ENCODE assay signal across 1 cellular context in the genomic region with DNA sequence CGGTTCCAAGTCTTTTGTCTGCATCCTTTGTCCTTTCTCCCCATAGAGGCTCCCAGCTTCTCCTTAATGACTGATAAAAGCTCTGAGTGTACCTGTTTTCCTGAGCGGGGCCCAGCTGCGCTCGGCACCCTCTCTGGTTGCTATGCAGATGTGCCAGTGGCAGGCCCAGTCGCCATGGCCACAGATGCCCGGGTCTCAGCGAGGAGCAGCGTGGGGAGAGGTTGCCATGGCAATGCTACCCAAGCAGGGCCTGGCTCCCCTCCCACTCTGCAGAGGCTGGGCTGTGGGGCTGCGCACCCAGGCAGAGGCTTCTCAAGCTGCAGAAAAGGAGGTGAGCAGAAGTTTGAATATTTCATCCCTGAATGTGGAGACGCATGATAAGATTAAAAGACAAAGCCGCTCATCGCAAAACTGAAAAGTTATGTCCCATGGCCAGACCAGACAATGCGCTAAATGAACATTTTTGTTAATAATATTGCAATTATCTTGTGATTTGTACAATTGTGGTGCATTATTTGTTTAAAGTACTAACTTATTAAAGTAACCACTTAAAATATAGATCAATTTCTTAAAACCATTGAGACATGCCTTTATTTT.
TF ChIP-seq lines count a peak whose summit lies in the region.

No MANE protein-coding gene starts in this region.

TF ChIP-seq in neural cell, 6 proteins besides CTCF, POLR2A, EP300 and RAD21 (continued from another document):
- TF ChIP-seq, protein P1, sequence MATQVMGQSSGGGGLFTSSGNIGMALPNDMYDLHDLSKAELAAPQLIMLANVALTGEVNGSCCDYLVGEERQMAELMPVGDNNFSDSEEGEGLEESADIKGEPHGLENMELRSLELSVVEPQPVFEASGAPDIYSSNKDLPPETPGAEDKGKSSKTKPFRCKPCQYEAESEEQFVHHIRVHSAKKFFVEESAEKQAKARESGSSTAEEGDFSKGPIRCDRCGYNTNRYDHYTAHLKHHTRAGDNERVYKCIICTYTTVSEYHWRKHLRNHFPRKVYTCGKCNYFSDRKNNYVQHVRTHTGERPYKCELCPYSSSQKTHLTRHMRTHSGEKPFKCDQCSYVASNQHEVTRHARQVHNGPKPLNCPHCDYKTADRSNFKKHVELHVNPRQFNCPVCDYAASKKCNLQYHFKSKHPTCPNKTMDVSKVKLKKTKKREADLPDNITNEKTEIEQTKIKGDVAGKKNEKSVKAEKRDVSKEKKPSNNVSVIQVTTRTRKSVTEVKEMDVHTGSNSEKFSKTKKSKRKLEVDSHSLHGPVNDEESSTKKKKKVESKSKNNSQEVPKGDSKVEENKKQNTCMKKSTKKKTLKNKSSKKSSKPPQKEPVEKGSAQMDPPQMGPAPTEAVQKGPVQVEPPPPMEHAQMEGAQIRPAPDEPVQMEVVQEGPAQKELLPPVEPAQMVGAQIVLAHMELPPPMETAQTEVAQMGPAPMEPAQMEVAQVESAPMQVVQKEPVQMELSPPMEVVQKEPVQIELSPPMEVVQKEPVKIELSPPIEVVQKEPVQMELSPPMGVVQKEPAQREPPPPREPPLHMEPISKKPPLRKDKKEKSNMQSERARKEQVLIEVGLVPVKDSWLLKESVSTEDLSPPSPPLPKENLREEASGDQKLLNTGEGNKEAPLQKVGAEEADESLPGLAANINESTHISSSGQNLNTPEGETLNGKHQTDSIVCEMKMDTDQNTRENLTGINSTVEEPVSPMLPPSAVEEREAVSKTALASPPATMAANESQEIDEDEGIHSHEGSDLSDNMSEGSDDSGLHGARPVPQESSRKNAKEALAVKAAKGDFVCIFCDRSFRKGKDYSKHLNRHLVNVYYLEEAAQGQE (IDR thresholded peaks at IDR 0.05; ENCODE audit: borderline replicate concordance), result no peak
